Comparison of ENCODE assay signal across 14 cellular contexts in the genomic region with DNA sequence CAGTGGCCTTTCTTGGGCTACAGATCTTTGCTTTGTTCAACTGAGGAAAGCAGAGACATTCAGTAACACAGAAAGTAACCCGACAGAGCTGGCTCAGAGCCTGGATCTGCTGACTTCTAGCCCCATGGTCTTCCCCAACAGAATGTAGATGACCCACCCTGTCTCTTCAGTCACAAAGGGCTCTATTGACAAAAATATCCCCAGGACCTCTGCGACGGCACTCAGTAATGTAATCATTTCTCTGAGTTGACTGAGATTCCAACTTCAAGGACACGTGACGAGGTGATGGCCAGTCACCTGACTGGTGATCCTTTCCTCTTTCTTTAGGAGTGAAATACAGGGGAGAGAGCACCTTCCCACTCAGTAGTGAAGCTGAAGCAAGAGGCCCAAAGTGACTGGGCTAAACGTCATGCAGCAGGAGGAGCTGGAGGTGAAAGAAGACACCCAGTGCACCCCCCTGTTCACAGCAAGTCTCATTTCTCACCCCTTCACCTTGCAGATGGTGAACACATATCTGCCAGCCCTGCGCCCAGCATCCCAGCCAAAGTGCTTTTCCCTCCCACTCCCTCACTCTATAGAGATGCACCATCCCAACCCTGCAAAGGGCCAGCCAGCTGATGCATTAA.
"Had no signal": no experiment of that assay in that cellular context is flagged by ENCODE, and none has a peak within 500 bp of the region (broad histone marks: within the 10 kb centered on the region; RNA-seq: fewer than 3 reads in every experiment).

No MANE protein-coding gene starts in this region.

- H3K9me3 ChIP-seq: prostate gland, sigmoid colon, tibial nerve, vagina had no signal

- H3K36me3 ChIP-seq: prostate gland, sigmoid colon, tibial nerve, vagina had no signal

- DNase-seq: activated CD4-positive, alpha-beta T cell treated with anti-CD3 and anti-CD28 coated beads for 1 hour; activated CD4-positive, alpha-beta T cell treated with anti-CD3 and anti-CD28 coated beads, Interleukin-2, amount 50 U/mL, for 48 hours; effector CD4-positive, alpha-beta T cell; left colon; mammary epithelial cell; naive B cell; sigmoid colon; stimulated activated naive CD4-positive, alpha-beta T cell; T-helper 17 cell had no signal

- H3K27ac ChIP-seq: hepatocyte, prostate gland, tibial nerve, vagina, VCaP had no signal

- H3K4me1 ChIP-seq: prostate gland, vagina had no signal

- H3K4me3 ChIP-seq: hepatocyte, prostate gland, sigmoid colon, tibial nerve, vagina had no signal

- ATAC-seq: left colon, T-helper 17 cell had no signal

- H3K27me3 ChIP-seq: hepatocyte, sigmoid colon, tibial nerve, vagina had no signal
